15 cellular contexts compared by ENCODE assay signal in genomic region chr4:47835489-47835888, GRCh38. TPM values are rescaled to one million over a fixed set of nuclear protein-coding genes. Genes with fewer than 3 reads are reported as not detected.
A peak's percentile ranks its signal among the peaks of the same experiment; 100 is the strongest.
DNase-seq lines count a peak whose midpoint lies in the region; ATAC-seq lines count a peak whose summit lies in the region.
"Had no signal": no experiment of that assay in that cellular context is flagged by ENCODE, and none has a peak within 500 bp of the region (broad histone marks: within the 10 kb centered on the region; RNA-seq: fewer than 3 reads in every experiment).

No MANE protein-coding gene starts in this region.

- H3K27ac Mint-ChIP-seq in stimulated activated naive CD8-positive, alpha-beta T cell treated with anti-CD3 and anti-CD28 coated beads, Interleukin-15, Interleukin-2, amounts not matched to agents 100 ng/mL and 50 ng/mL, for 24 hours, result no peak overlapping the region
- no peak overlapping the region for H3K27ac Mint-ChIP-seq in stimulated activated naive CD8-positive, alpha-beta T cell treated with anti-CD3 and anti-CD28 coated beads, Interleukin-15, amount 100 ng/mL, for 72 hours
- H3K27ac Mint-ChIP-seq in T-helper 17 cell (no peak overlapping the region), immature natural killer cell (no peak overlapping the region)
- H3K27ac Mint-ChIP-seq: activated CD4-positive, alpha-beta T cell treated with anti-CD3 and anti-CD28 coated beads for 36 hours; memory B cell; progenitor cell of endocrine pancreas had no signal

- peaks cover 24% of the 10 kb centered on the region for H3K27me3 Mint-ChIP-seq in stimulated activated naive CD8-positive, alpha-beta T cell treated with anti-CD3 and anti-CD28 coated beads, Interleukin-15, Interleukin-2, amounts not matched to agents 100 ng/mL and 50 ng/mL, for 24 hours
- peaks cover 33% of the 10 kb centered on the region for H3K27me3 Mint-ChIP-seq in stimulated activated naive CD8-positive, alpha-beta T cell treated with anti-CD3 and anti-CD28 coated beads, Interleukin-15, amount 100 ng/mL, for 72 hours
- peaks cover 6% of the 10 kb centered on the region for H3K27me3 Mint-ChIP-seq in T-helper 17 cell
- H3K27me3 Mint-ChIP-seq in immature natural killer cell (ENCODE audit: low read depth in 3 of 3), result peaks cover 2 to 4% (median 3%) of the 10 kb centered on the region in 3 donors

- H3K4me1 Mint-ChIP-seq in stimulated activated naive CD8-positive, alpha-beta T cell treated with anti-CD3 and anti-CD28 coated beads, Interleukin-15, Interleukin-2, amounts not matched to agents 100 ng/mL and 50 ng/mL, for 24 hours (ENCODE audit: low read depth), result peaks cover 40% of the 10 kb centered on the region
- peaks cover 37% of the 10 kb centered on the region for H3K4me1 Mint-ChIP-seq in stimulated activated naive CD8-positive, alpha-beta T cell treated with anti-CD3 and anti-CD28 coated beads, Interleukin-15, amount 100 ng/mL, for 72 hours
- peaks cover 15% of the 10 kb centered on the region for H3K4me1 Mint-ChIP-seq in T-helper 17 cell
- peaks cover 34 to 39% of the 10 kb centered on the region in 2 donors for H3K4me1 Mint-ChIP-seq in immature natural killer cell

- DNase-seq in stimulated activated naive CD8-positive, alpha-beta T cell treated with anti-CD3 and anti-CD28 coated beads, Interleukin-15, amount 100 ng/mL, for 72 hours, result no peak
- DNase-seq in T-helper 17 cell (no peak), immature natural killer cell (no peak), hippocampal formation (lab: John Stamatoyannopoulos, UW) (no peak), NOMO-1 (lab: John Stamatoyannopoulos, UW; ENCODE audit: unreplicated experiment in 2 of 2) (no peak), NCI-H2081 (lab: John Stamatoyannopoulos, UW) (no peak)
- DNase-seq: activated CD4-positive, alpha-beta T cell treated with anti-CD3 and anti-CD28 coated beads for 36 hours; GOT3; NCI-H345; stimulated activated CD4-positive, alpha-beta T cell treated with anti-CD3 and anti-CD28 coated beads, Interleukin-2, amount 100 ng/mL, for 24 hours; uterus had no signal

- no peaks in the 10 kb centered on the region for H3K36me3 Mint-ChIP-seq in stimulated activated naive CD8-positive, alpha-beta T cell treated with anti-CD3 and anti-CD28 coated beads, Interleukin-15, Interleukin-2, amounts not matched to agents 100 ng/mL and 50 ng/mL, for 24 hours (ENCODE audit: low read depth)
- H3K36me3 Mint-ChIP-seq in T-helper 17 cell (ENCODE audit: low read depth) (peaks cover 2% of the 10 kb centered on the region), immature natural killer cell (peaks cover 0 to 3% (median 0%) of the 10 kb centered on the region in 3 donors)
- H3K36me3 Mint-ChIP-seq: memory B cell had no signal

- no peak for ATAC-seq in stimulated activated naive CD8-positive, alpha-beta T cell treated with anti-CD3 and anti-CD28 coated beads, Interleukin-15, amount 100 ng/mL, for 72 hours
- ATAC-seq in T-helper 17 cell, result no peak
- ATAC-seq in GM21367 (IDR thresholded peaks at IDR 0.05; ENCODE audit: unreplicated experiment), result no peak
- ATAC-seq: activated CD4-positive, alpha-beta T cell treated with anti-CD3 and anti-CD28 coated beads for 36 hours had no signal

- H3K9me3 ChIP-seq in T-helper 17 cell (ENCODE audit: control insufficient read depth, low read length, poor library complexity, severe bottlenecking), result no peaks in the 10 kb centered on the region
- H3K9me3 ChIP-seq: uterus had no signal

- H3K4me3 Mint-ChIP-seq in stimulated activated naive CD8-positive, alpha-beta T cell treated with anti-CD3 and anti-CD28 coated beads, Interleukin-15, Interleukin-2, amounts not matched to agents 100 ng/mL and 50 ng/mL, for 24 hours, result peak overlapping the region; percentile 80
- H3K4me3 Mint-ChIP-seq in stimulated activated naive CD8-positive, alpha-beta T cell treated with anti-CD3 and anti-CD28 coated beads, Interleukin-15, amount 100 ng/mL, for 72 hours, result no peak overlapping the region
- H3K4me3 Mint-ChIP-seq in T-helper 17 cell (peak overlapping the region; percentile 5), immature natural killer cell (peak overlapping the region; percentile 75 to 90 (median 86))

- H3K9me3 Mint-ChIP-seq in stimulated activated naive CD8-positive, alpha-beta T cell treated with anti-CD3 and anti-CD28 coated beads, Interleukin-15, Interleukin-2, amounts not matched to agents 100 ng/mL and 50 ng/mL, for 24 hours, result no peaks in the 10 kb centered on the region
- no peaks in the 10 kb centered on the region for H3K9me3 Mint-ChIP-seq in stimulated activated naive CD8-positive, alpha-beta T cell treated with anti-CD3 and anti-CD28 coated beads, Interleukin-15, amount 100 ng/mL, for 72 hours
- H3K9me3 Mint-ChIP-seq in immature natural killer cell, result peaks cover 0 to 4% (median 0%) of the 10 kb centered on the region in 6 donors
- H3K9me3 Mint-ChIP-seq: memory B cell had no signal

RNA-seq across cellular contexts. Expression of gene CORIN, which starts 2.4 kb away (rescaled TPM):
- total RNA-seq in T-helper 17 cell, result under 1 TPM; 0.07 to 0.26 TPM
- polyA plus RNA-seq in immature natural killer cell, result not detected
- total RNA-seq: activated CD4-positive, alpha-beta T cell treated with anti-CD3 and anti-CD28 coated beads for 36 hours had no signal

Comparison
In these comparisons a context has a peak if more than half of its experiments do, and no peak if none do; other contexts are left out.
1. H3K4me3 Mint-ChIP-seq: peak in stimulated activated naive CD8-positive, alpha-beta T cell treated with anti-CD3 and anti-CD28 coated beads, Interleukin-15, Interleukin-2, amounts not matched to agents 100 ng/mL and 50 ng/mL, for 24 hours (single experiment), T-helper 17 cell (single experiment) and immature natural killer cell (5 of 5); none in stimulated activated naive CD8-positive, alpha-beta T cell treated with anti-CD3 and anti-CD28 coated beads, Interleukin-15, amount 100 ng/mL, for 72 hours (0 of 2).